In genomic region chr13:56869671-56870070, GRCh38 we compare ENCODE assay signal across 27 cellular contexts.
"Had no signal": no experiment of that assay in that cellular context is flagged by ENCODE, and none has a peak within 500 bp of the region (broad histone marks: within the 10 kb centered on the region; RNA-seq: fewer than 3 reads in every experiment).

No MANE protein-coding gene starts in this region.

- FAIRE-seq: urothelium cell line had no signal

- H3K27me3 ChIP-seq: stomach, suprapubic skin, testis, thyroid gland, tibial artery, tibial nerve, transverse colon, upper lobe of left lung, upper lobe of right lung, uterus, vagina had no signal

- H3K9me3 ChIP-seq: suprapubic skin, testis, thoracic aorta, thyroid gland, tibial artery, tibial nerve, transverse colon, upper lobe of left lung, upper lobe of right lung, uterus, vagina had no signal

- ATAC-seq: stimulated activated effector memory CD8-positive, alpha-beta T cell treated with anti-CD3 and anti-CD28 coated beads, Interleukin-12 subunit alpha, Interleukin-12 subunit beta, amount 100 ng/mL, for 72 hours; stimulated activated memory B cell treated with anti-CD40 and anti-IgM and Interleukin-4, amounts not matched to agents 10 μg/mL and 1 μg/mL and 100 μg/mL, for 72 hours; stimulated activated naive B cell treated with anti-CD40 and anti-IgM and Interleukin-4, amounts not matched to agents 10 μg/mL and 1 μg/mL and 100 μg/mL, for 72 hours; stimulated activated naive CD8-positive, alpha-beta T cell treated with anti-CD3 and anti-CD28 coated beads, Interleukin-15, amount 100 ng/mL, for 72 hours; stimulated activated naive CD8-positive, alpha-beta T cell treated with anti-CD3 and anti-CD28 coated beads, Interleukin-15, Interleukin-2, amounts not matched to agents 100 U/mL and 50 U/mL, for 24 hours; upper lobe of right lung had no signal

- H3K4me1 ChIP-seq: stomach, suprapubic skin, testis, thyroid gland, tibial artery, tibial nerve, transverse colon, upper lobe of left lung, upper lobe of right lung, uterus, vagina had no signal

- DNase-seq: stimulated activated CD4-positive, alpha-beta T cell treated with anti-CD3 and anti-CD28 coated beads, Interleukin-2, amount 100 ng/mL, for 48 hours; stimulated activated CD4-positive, alpha-beta T cell treated with anti-CD3 and anti-CD28 coated beads, Interleukin-4, amount 100 ng/mL, for 1 hour; stimulated activated CD4-positive, alpha-beta T cell treated with anti-CD3 and anti-CD28 coated beads, Interleukin-4, amount 100 ng/mL, for 24 hours; stimulated activated CD4-positive, alpha-beta T cell treated with anti-CD3 and anti-CD28 coated beads, Interleukin-4, amount 100 ng/mL, for 4 hours; stimulated activated CD8-positive, alpha-beta memory T cell treated with anti-CD3 and anti-CD28 coated beads, Interleukin-4, amount 100 ng/mL, for 48 hours; stimulated activated naive B cell treated with anti-CD40 and anti-IgM and Interleukin-4, amounts not matched to agents 10 μg/mL and 1 μg/mL and 100 μg/mL, for 72 hours; stimulated activated naive CD4-positive, alpha-beta T cell; stimulated activated naive CD4-positive, alpha-beta T cell treated with Interleukin-2 at 50 U/mL for 16 hours; stimulated activated naive CD8-positive, alpha-beta T cell treated with anti-CD3 and anti-CD28 coated beads, Interleukin-15, amount 100 ng/mL, for 72 hours; stimulated activated naive CD8-positive, alpha-beta T cell treated with anti-CD3 and anti-CD28 coated beads, Interleukin-15, Interleukin-2, amounts not matched to agents 100 U/mL and 50 U/mL, for 24 hours; stomach; substantia nigra; testis; thyroid gland; tibial artery; transverse colon; trophoblast cell; upper lobe of left lung; upper lobe of right lung; uterus had no signal

- H3K4me3 ChIP-seq: stomach, suprapubic skin, testis, thoracic aorta, thyroid gland, tibial artery, tibial nerve, transverse colon, upper lobe of left lung, upper lobe of right lung, uterus, vagina had no signal

- H3K36me3 ChIP-seq: stomach, suprapubic skin, thoracic aorta, thyroid gland, tibial artery, tibial nerve, transverse colon, upper lobe of left lung, upper lobe of right lung, uterus, vagina had no signal

- H3K27ac ChIP-seq: stomach, suprapubic skin, testis, thoracic aorta, thyroid gland, tibial artery, tibial nerve, transverse colon, upper lobe of left lung, upper lobe of right lung, uterus, vagina had no signal
